ENCODE assay signal across 12 cellular contexts in genomic region chr11:4087551-4087950, GRCh38. TPM values are rescaled to one million over a fixed set of nuclear protein-coding genes. Genes with fewer than 3 reads are reported as not detected.
DNase-seq lines count a peak whose midpoint lies in the region; ATAC-seq and TF ChIP-seq lines count a peak whose summit lies in the region.
"Had no signal": no experiment of that assay in that cellular context is flagged by ENCODE, and none has a peak within 500 bp of the region (broad histone marks: within the 10 kb centered on the region; RNA-seq: fewer than 3 reads in every experiment).

No MANE protein-coding gene starts in this region.

- ATAC-seq in esophagus mucosa (no peak), HG03342 (IDR thresholded peaks at IDR 0.05; ENCODE audit: unreplicated experiment) (no peak), HG02870 (IDR thresholded peaks at IDR 0.05; ENCODE audit: unreplicated experiment) (no peak), GM18907 (IDR thresholded peaks at IDR 0.05; ENCODE audit: unreplicated experiment) (no peak)

- POLR2A ChIA-PET in AG04449 (lab: Yijun Ruan, JAX): no interaction called here
- POLR2A ChIA-PET in activated CD4-positive, alpha-beta memory T cell treated with anti-CD3 and anti-CD28 coated beads, Interleukin-2, amount 10 ng/mL, durations not matched to agents 7 days and 5 days (lab: Charles Lee): interaction anchor here (1.1 kb wide), 1 partner anchor 233 kb away, joined by 6 read pairs; the partner anchor contains the start of gene STIM1

- no peaks in the 10 kb centered on the region for H3K27me3 Mint-ChIP-seq in activated CD4-positive, alpha-beta memory T cell treated with anti-CD3 and anti-CD28 coated beads, Interleukin-2, amount 10 ng/mL, durations not matched to agents 7 days and 5 days

- CTCF ChIA-PET in AG04449 (lab: Yijun Ruan, JAX): interaction anchor here (1.0 to 3.3 kb wide), 8 partner anchors 9 to 238 kb away, joined by 3 to 28 read pairs (median 6); partner anchors contain the start of gene STIM1
- CTCF ChIA-PET in activated CD4-positive, alpha-beta memory T cell treated with anti-CD3 and anti-CD28 coated beads, Interleukin-2, amount 10 ng/mL, durations not matched to agents 7 days and 5 days (lab: Charles Lee): interaction anchor here (1.6 to 2.7 kb wide), 4 partner anchors 10 to 246 kb away, joined by 3 to 16 read pairs (median 9); partner anchors contain the start of genes RHOG and STIM1

- H3K4me3 Mint-ChIP-seq in activated CD4-positive, alpha-beta memory T cell treated with anti-CD3 and anti-CD28 coated beads, Interleukin-2, amount 10 ng/mL, durations not matched to agents 7 days and 5 days: no peak overlapping the region

- H3K4me3 ChIP-seq in AG04449 (ENCODE audit: low read depth, low read length) (no peak overlapping the region), fibroblast of the aortic adventitia (ENCODE audit: low read depth, low read length) (no peak overlapping the region)

- peaks cover 77% of the 10 kb centered on the region for H3K36me3 Mint-ChIP-seq in activated CD4-positive, alpha-beta memory T cell treated with anti-CD3 and anti-CD28 coated beads, Interleukin-2, amount 10 ng/mL, durations not matched to agents 7 days and 5 days (ENCODE audit: low read depth)

- TF ChIP-seq CTCF in AG04449 (IDR thresholded peaks at IDR 0.05; ENCODE audit: insufficient read depth, low read length, missing control alignments) (peak; percentile 21), fibroblast of the aortic adventitia (IDR thresholded peaks at IDR 0.05; ENCODE audit: insufficient read depth, low read length) (peak; percentile 26)

- H3K27ac Mint-ChIP-seq in activated CD4-positive, alpha-beta memory T cell treated with anti-CD3 and anti-CD28 coated beads, Interleukin-2, amount 10 ng/mL, durations not matched to agents 7 days and 5 days: peak overlapping the region; percentile 64

- DNase-seq in AG04449 (ENCODE audit: low read depth, low spot score) (no peak), EL (peak; percentile 49), fibroblast of the aortic adventitia (ENCODE audit: low read depth) (no peak)
- DNase-seq in activated CD4-positive, alpha-beta memory T cell treated with anti-CD3 and anti-CD28 coated beads, Interleukin-2, amount 10 ng/mL, durations not matched to agents 7 days and 5 days: no peak
- DNase-seq: activated CD4-positive, CD25-positive, alpha-beta regulatory T cell; COR-L47; effector CD8-positive, alpha-beta T cell; NCI-H2227 treated with DMSO at 0.1 percent for 48 hours had no signal

- no peaks in the 10 kb centered on the region for H3K9me3 Mint-ChIP-seq in activated CD4-positive, alpha-beta memory T cell treated with anti-CD3 and anti-CD28 coated beads, Interleukin-2, amount 10 ng/mL, durations not matched to agents 7 days and 5 days

- H3K4me1 Mint-ChIP-seq in activated CD4-positive, alpha-beta memory T cell treated with anti-CD3 and anti-CD28 coated beads, Interleukin-2, amount 10 ng/mL, durations not matched to agents 7 days and 5 days: peaks cover 64% of the 10 kb centered on the region

RNA-seq across cellular contexts. Expression of gene RRM1, which starts 7.0 kb away (rescaled TPM):
- 100 to 1,000 TPM; 156 to 161 TPM for total RNA-seq in activated CD4-positive, alpha-beta memory T cell treated with anti-CD3 and anti-CD28 coated beads, Interleukin-2, amount 10 ng/mL, durations not matched to agents 7 days and 5 days
- total RNA-seq in fibroblast of the aortic adventitia (ENCODE audit: low replicate concordance) (71.1 and 158 TPM in 2 replicates), esophagus mucosa (84.4 TPM)
